In genomic region chr6:157077251-157077650, GRCh38 we compare ENCODE assay signal across 19 cellular contexts.
A peak's percentile ranks its signal among the peaks of the same experiment; 100 is the strongest.
DNase-seq lines count a peak whose midpoint lies in the region; ATAC-seq lines count a peak whose summit lies in the region.
"Had no signal": no experiment of that assay in that cellular context is flagged by ENCODE, and none has a peak within 500 bp of the region (broad histone marks: within the 10 kb centered on the region; RNA-seq: fewer than 3 reads in every experiment).

No MANE protein-coding gene starts in this region.

- no peaks in the 10 kb centered on the region for H3K27me3 Mint-ChIP-seq in activated CD4-positive, alpha-beta T cell treated with anti-CD3 and anti-CD28 coated beads, Interleukin-2, amount 10 ng/mL, durations not matched to agents 24 days and 14 days
- no peaks in the 10 kb centered on the region for H3K27me3 Mint-ChIP-seq in activated T-helper 2 cell treated with anti-CD3 and anti-CD28 coated beads, Interferon-gamma antibody, Interleukin-2, Interleukin-4, amounts not matched to agents 10 μg/mL and 5 μg/mL and 100 μg/mL, durations not matched to agents 14 hours and 24 hours and 36 hours (ENCODE audit: low read depth)

- no peak overlapping the region for H3K23ac ChIP-seq in neuronal stem cell (ENCODE audit: low read depth, low read length, poor library complexity)

- no peaks in the 10 kb centered on the region for H3K27me3 ChIP-seq in BLaER1
- no peaks in the 10 kb centered on the region for H3K27me3 ChIP-seq in neuronal stem cell (ENCODE audit: control insufficient read depth in 3 of 3, insufficient read depth in 3 of 3, low read depth in 1 of 3, low read length in 3 of 3)

- WGBS in neuronal stem cell (ENCODE audit: extremely low coverage in 2 of 2, insufficient read length in 2 of 2, insufficient replicate concordance in 1 of 2), 2 donors = no CpG with 5 or more reads among the region's 7 CpGs

- peak overlapping the region; percentile 63 for H3K27ac ChIP-seq in BLaER1
- no peak overlapping the region for H3K27ac ChIP-seq in neuronal stem cell (replicated peaks; ENCODE audit: low read length)
- H3K27ac ChIP-seq: RWPE1 had no signal

- H3K4me3 Mint-ChIP-seq in activated CD4-positive, alpha-beta T cell treated with anti-CD3 and anti-CD28 coated beads, Interleukin-2, amount 10 ng/mL, durations not matched to agents 24 days and 14 days = peak overlapping the region; percentile 20
- no peak overlapping the region for H3K4me3 Mint-ChIP-seq in activated T-helper 2 cell treated with anti-CD3 and anti-CD28 coated beads, Interferon-gamma antibody, Interleukin-2, Interleukin-4, amounts not matched to agents 10 μg/mL and 5 μg/mL and 100 μg/mL, durations not matched to agents 14 hours and 24 hours and 36 hours (ENCODE audit: low read depth)

- H3K18ac ChIP-seq in neuronal stem cell (ENCODE audit: low read length) = no peak overlapping the region

- H3K36me3 ChIP-seq in BLaER1 (peaks cover 28% of the 10 kb centered on the region), neuronal stem cell (replicated peaks in 1 of 2; ENCODE audit: control insufficient read depth in 2 of 2, insufficient read depth in 2 of 2, low read length in 2 of 2) (peaks cover 0 to 5% of the 10 kb centered on the region in 2 donors)

- no peak overlapping the region for H3K4ac ChIP-seq in neuronal stem cell (ENCODE audit: low read length)

- H2BK12ac ChIP-seq in neuronal stem cell (ENCODE audit: low read length) = no peak overlapping the region

- no peaks in the 10 kb centered on the region for H3K9me3 Mint-ChIP-seq in activated CD4-positive, alpha-beta T cell treated with anti-CD3 and anti-CD28 coated beads, Interleukin-2, amount 10 ng/mL, durations not matched to agents 24 days and 14 days
- H3K9me3 Mint-ChIP-seq in activated T-helper 2 cell treated with anti-CD3 and anti-CD28 coated beads, Interferon-gamma antibody, Interleukin-2, Interleukin-4, amounts not matched to agents 10 μg/mL and 5 μg/mL and 100 μg/mL, durations not matched to agents 14 hours and 24 hours and 36 hours = no peaks in the 10 kb centered on the region
- H3K9me3 Mint-ChIP-seq: CD14-positive monocyte had no signal

- H4K91ac ChIP-seq in neuronal stem cell (ENCODE audit: low read depth, low read length, poor library complexity) = no peak overlapping the region

- H3K4me2 ChIP-seq in BLaER1 (peak overlapping the region; percentile 74), neuronal stem cell (ENCODE audit: insufficient read depth, low read length, poor library complexity, severe bottlenecking) (no peak overlapping the region)

- no peak overlapping the region for H2BK15ac ChIP-seq in neuronal stem cell (ENCODE audit: low read length)

- H2BK5ac ChIP-seq in neuronal stem cell (ENCODE audit: low read length) = no peak overlapping the region

- H3K4me1 ChIP-seq in BLaER1 = peaks cover 70% of the 10 kb centered on the region
- peaks cover 4 to 6% of the 10 kb centered on the region in 2 donors for H3K4me1 ChIP-seq in neuronal stem cell (ENCODE audit: control insufficient read depth in 2 of 2, insufficient read depth in 1 of 2, low read depth in 1 of 2, low read length in 2 of 2)

- no peak overlapping the region for H3K14ac ChIP-seq in neuronal stem cell (ENCODE audit: low read length)

- peak overlapping the region; percentile 62 for H3K27ac Mint-ChIP-seq in activated CD4-positive, alpha-beta T cell treated with anti-CD3 and anti-CD28 coated beads, Interleukin-2, amount 10 ng/mL, durations not matched to agents 24 days and 14 days
- peak overlapping the region; percentile 38 for H3K27ac Mint-ChIP-seq in activated T-helper 2 cell treated with anti-CD3 and anti-CD28 coated beads, Interferon-gamma antibody, Interleukin-2, Interleukin-4, amounts not matched to agents 10 μg/mL and 5 μg/mL and 100 μg/mL, durations not matched to agents 14 hours and 24 hours and 36 hours

- no peak for DNase-seq in activated CD4-positive, alpha-beta T cell treated with anti-CD3 and anti-CD28 coated beads, Interleukin-2, amount 10 ng/mL, durations not matched to agents 24 days and 14 days
- DNase-seq in activated CD4-positive, alpha-beta T cell treated with anti-CD3 and anti-CD28 coated beads, Interleukin-2, amount 50 U/mL, for 1 hour = no peak
- no peak for DNase-seq in activated T-helper 2 cell treated with anti-CD3 and anti-CD28 coated beads, Interferon-gamma antibody, Interleukin-2, Interleukin-4, amounts not matched to agents 10 μg/mL and 5 μg/mL and 100 μg/mL, durations not matched to agents 14 hours and 24 hours and 36 hours (ENCODE audit: low spot score)
- no peak for DNase-seq in neuronal stem cell (ENCODE audit: low spot score)
- DNase-seq in cerebellar cortex (ENCODE audit: low spot score) = no peak
- DNase-seq in NCI-H2227 treated with DMSO at 0.1 percent for 48 hours (lab: John Stamatoyannopoulos, UW) = no peak
- DNase-seq: 8988T, COR-L47, GOT3, KG1, NCI-H1436, NCI-H2029 treated with DMSO at 0.1 percent for 48 hours, NCI-H2171 treated with DMSO at 0.1 percent for 48 hours, NCI-H774, PC-3 had no signal

- intact Hi-C loops in activated CD4-positive, alpha-beta T cell treated with anti-CD3 and anti-CD28 coated beads, Interleukin-2, amount 10 ng/mL, durations not matched to agents 24 days and 14 days (cut with micrococcal nuclease) = no loop called here
- intact Hi-C loops in activated T-helper 2 cell treated with anti-CD3 and anti-CD28 coated beads, Interferon-gamma antibody, Interleukin-2, Interleukin-4, amounts not matched to agents 10 μg/mL and 5 μg/mL and 100 μg/mL, durations not matched to agents 14 hours and 24 hours and 36 hours (cut with micrococcal nuclease) = no loop called here

- H3K4me3 ChIP-seq in BLaER1 (no peak overlapping the region), neuronal stem cell (ENCODE audit: low read length in 2 of 2) (no peak overlapping the region)

- H3K9ac ChIP-seq in BLaER1 = peak overlapping the region; percentile 56
- no peak overlapping the region for H3K9ac ChIP-seq in neuronal stem cell (ENCODE audit: low read depth, low read length, poor library complexity)

- peaks cover 43% of the 10 kb centered on the region; the same call in 1 of the 2 replicates for H4K20me1 ChIP-seq in BLaER1

- peak overlapping the region; percentile 72 for H4K8ac ChIP-seq in neuronal stem cell (ENCODE audit: low read depth, low read length)

- H3K79me1 ChIP-seq in neuronal stem cell (ENCODE audit: low read depth, low read length) = peaks cover 2% of the 10 kb centered on the region

- H3K4me1 Mint-ChIP-seq in activated CD4-positive, alpha-beta T cell treated with anti-CD3 and anti-CD28 coated beads, Interleukin-2, amount 10 ng/mL, durations not matched to agents 24 days and 14 days = peaks cover 40% of the 10 kb centered on the region
- peaks cover 46% of the 10 kb centered on the region for H3K4me1 Mint-ChIP-seq in activated T-helper 2 cell treated with anti-CD3 and anti-CD28 coated beads, Interferon-gamma antibody, Interleukin-2, Interleukin-4, amounts not matched to agents 10 μg/mL and 5 μg/mL and 100 μg/mL, durations not matched to agents 14 hours and 24 hours and 36 hours (ENCODE audit: low read depth)

- peaks cover 12% of the 10 kb centered on the region for H3K36me3 Mint-ChIP-seq in activated CD4-positive, alpha-beta T cell treated with anti-CD3 and anti-CD28 coated beads, Interleukin-2, amount 10 ng/mL, durations not matched to agents 24 days and 14 days (ENCODE audit: low read depth)
- H3K36me3 Mint-ChIP-seq in activated T-helper 2 cell treated with anti-CD3 and anti-CD28 coated beads, Interferon-gamma antibody, Interleukin-2, Interleukin-4, amounts not matched to agents 10 μg/mL and 5 μg/mL and 100 μg/mL, durations not matched to agents 14 hours and 24 hours and 36 hours (ENCODE audit: low read depth) = peaks cover 22% of the 10 kb centered on the region

- no peak overlapping the region for H2AK5ac ChIP-seq in neuronal stem cell (ENCODE audit: low read depth, low read length)

- no peak overlapping the region for H2BK120ac ChIP-seq in neuronal stem cell (ENCODE audit: low read depth, low read length)

- no peak overlapping the region for H2AFZ ChIP-seq in neuronal stem cell (ENCODE audit: low read length)

- H3K9me3 ChIP-seq in BLaER1 (no peaks in the 10 kb centered on the region), neuronal stem cell (replicated peaks in 1 of 2; ENCODE audit: control insufficient read depth in 2 of 2, insufficient read depth in 1 of 2, low read depth in 1 of 2, low read length in 2 of 2) (no peaks in the 10 kb centered on the region)

- ATAC-seq in HG02970 (IDR thresholded peaks at IDR 0.05; ENCODE audit: low FRiP score, unreplicated experiment) = no peak
- ATAC-seq: PC-3 had no signal
